Comparison of ENCODE assay signal across 16 cellular contexts in the genomic region with DNA sequence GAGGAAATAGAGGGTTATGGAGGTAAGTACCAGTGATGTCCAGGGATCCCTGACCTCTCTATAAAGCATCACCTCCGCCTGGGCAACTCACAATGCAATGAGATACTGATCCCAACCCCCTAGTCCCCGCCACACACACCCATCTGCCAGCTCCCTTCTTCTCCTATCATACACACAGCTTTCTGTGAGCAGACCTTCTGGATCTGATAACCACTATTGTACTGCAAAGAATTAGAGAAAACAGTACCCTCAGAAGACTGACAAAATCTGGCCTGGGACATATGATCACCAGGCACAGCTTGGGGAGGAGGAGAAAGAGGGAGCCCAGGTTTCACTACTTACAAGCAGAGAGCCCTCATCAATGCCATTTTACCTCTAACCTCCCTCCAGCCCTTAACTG.
A peak's percentile ranks its signal among the peaks of the same experiment; 100 is the strongest.
DNase-seq lines count a peak whose midpoint lies in the region; ATAC-seq and TF ChIP-seq lines count a peak whose summit lies in the region.
"Had no signal": no experiment of that assay in that cellular context is flagged by ENCODE, and none has a peak within 500 bp of the region (broad histone marks: within the 10 kb centered on the region; RNA-seq: fewer than 3 reads in every experiment).

No MANE protein-coding gene starts in this region.

- intact Hi-C loops in head of caudate nucleus (cut with DNase I), result no loop called here

- no peak overlapping the region for H3K18ac ChIP-seq in mesenchymal stem cell (ENCODE audit: low read depth in 1 of 2, low read length in 2 of 2)

- no peak for TF ChIP-seq RAD21 in neural cell (conservative IDR thresholded peaks at IDR 0.05)

- H4K20me1 ChIP-seq in neural cell (ENCODE audit: insufficient read depth), result no peaks in the 10 kb centered on the region

- H2BK5ac ChIP-seq in mesenchymal stem cell (ENCODE audit: low read depth, low read length, poor library complexity, severe bottlenecking), result no peak overlapping the region

- H4K91ac ChIP-seq in mesenchymal stem cell (ENCODE audit: low read length), result no peak overlapping the region

- TF ChIP-seq CTCF in neural cell (IDR thresholded peaks at IDR 0.05; ENCODE audit: poor library complexity, severe bottlenecking), result no peak

- no peak overlapping the region for H3K4me3 ChIP-seq in neural cell (ENCODE audit: low read length)
- no peak overlapping the region for H3K4me3 ChIP-seq in mesenchymal stem cell (ENCODE audit: insufficient read depth in 1 of 2, low read depth in 1 of 2, low read length in 2 of 2)
- H3K4me3 ChIP-seq: HAP-1 had no signal

- H3K4me3 Mint-ChIP-seq in activated naive CD8-positive, alpha-beta T cell treated with anti-CD3 and anti-CD28 coated beads, Interleukin-2, amount 50 U/mL, for 24 hours, result no peak overlapping the region
- no peak overlapping the region for H3K4me3 Mint-ChIP-seq in activated naive CD8-positive, alpha-beta T cell treated with anti-CD3 and anti-CD28 coated beads for 36 hours
- no peak overlapping the region for H3K4me3 Mint-ChIP-seq in stimulated activated memory B cell treated with anti-CD40 and anti-IgM and Interleukin-4, amounts not matched to agents 10 μg/mL and 1 μg/mL and 100 μg/mL, for 72 hours
- H3K4me3 Mint-ChIP-seq: CD4-positive, alpha-beta memory T cell; HFFc6 had no signal

- H2AFZ ChIP-seq in neural cell (ENCODE audit: low read depth, low read length) (no peak overlapping the region), mesenchymal stem cell (ENCODE audit: low read depth, low read length) (no peak overlapping the region)

- WGBS in mesenchymal stem cell, result 90% methylated on average over 2 of the region's 2 CpGs

- H3K79me1 ChIP-seq in mesenchymal stem cell (replicated peaks; ENCODE audit: low read length, poor library complexity, severe bottlenecking), result no peaks in the 10 kb centered on the region

- no peaks in the 10 kb centered on the region for H3K9me3 Mint-ChIP-seq in activated naive CD8-positive, alpha-beta T cell treated with anti-CD3 and anti-CD28 coated beads, Interleukin-2, amount 50 U/mL, for 24 hours
- no peaks in the 10 kb centered on the region for H3K9me3 Mint-ChIP-seq in activated naive CD8-positive, alpha-beta T cell treated with anti-CD3 and anti-CD28 coated beads for 36 hours
- H3K9me3 Mint-ChIP-seq in stimulated activated memory B cell treated with anti-CD40 and anti-IgM and Interleukin-4, amounts not matched to agents 10 μg/mL and 1 μg/mL and 100 μg/mL, for 72 hours, result no peaks in the 10 kb centered on the region
- H3K9me3 Mint-ChIP-seq: HFFc6 had no signal

- no peaks in the 10 kb centered on the region for H3K27me3 ChIP-seq in neural cell (ENCODE audit: insufficient read depth, low read depth, low read length)
- peaks cover 0 to 3% of the 10 kb centered on the region in 2 experiments for H3K27me3 ChIP-seq in mesenchymal stem cell (ENCODE audit: control insufficient read depth in 1 of 2, insufficient read depth in 1 of 2, low read length in 2 of 2)

- no peak for DNase-seq in activated naive CD8-positive, alpha-beta T cell treated with anti-CD3 and anti-CD28 coated beads, Interleukin-2, amount 50 U/mL, for 24 hours
- no peak for DNase-seq in activated naive CD8-positive, alpha-beta T cell treated with anti-CD3 and anti-CD28 coated beads for 36 hours
- no peak for DNase-seq in head of caudate nucleus
- no peak for DNase-seq in mesenchymal stem cell
- DNase-seq: C1 segment of cervical spinal cord; Calu3; CD4-positive, alpha-beta memory T cell; COR-L47; DMS53; DMS79 treated with DMSO at 0.1 percent for 48 hours; GF-D8; GOT3; HFFc6 had no signal

- peaks cover 15% of the 10 kb centered on the region for H3K4me1 Mint-ChIP-seq in activated naive CD8-positive, alpha-beta T cell treated with anti-CD3 and anti-CD28 coated beads, Interleukin-2, amount 50 U/mL, for 24 hours
- H3K4me1 Mint-ChIP-seq in activated naive CD8-positive, alpha-beta T cell treated with anti-CD3 and anti-CD28 coated beads for 36 hours, result peaks cover 5% of the 10 kb centered on the region
- peaks cover 55% of the 10 kb centered on the region for H3K4me1 Mint-ChIP-seq in stimulated activated memory B cell treated with anti-CD40 and anti-IgM and Interleukin-4, amounts not matched to agents 10 μg/mL and 1 μg/mL and 100 μg/mL, for 72 hours
- H3K4me1 Mint-ChIP-seq: CD4-positive, alpha-beta memory T cell had no signal

- no peak overlapping the region for H2BK12ac ChIP-seq in mesenchymal stem cell (ENCODE audit: low read length in 2 of 2)

- no peak for ATAC-seq in activated naive CD8-positive, alpha-beta T cell treated with anti-CD3 and anti-CD28 coated beads, Interleukin-2, amount 50 U/mL, for 24 hours
- no peak for ATAC-seq in stimulated activated memory B cell treated with anti-CD40 and anti-IgM and Interleukin-4, amounts not matched to agents 10 μg/mL and 1 μg/mL and 100 μg/mL, for 72 hours

- TF ChIP-seq EP300 in neural cell (conservative IDR thresholded peaks at IDR 0.05; ENCODE audit: poor library complexity, severe bottlenecking), result no peak

- no peaks in the 10 kb centered on the region for H3K79me2 ChIP-seq in neural cell (replicated peaks; ENCODE audit: insufficient read depth, low read length)

- no peak overlapping the region for H4K8ac ChIP-seq in mesenchymal stem cell (ENCODE audit: low read length)

- H3K27ac Mint-ChIP-seq in activated naive CD8-positive, alpha-beta T cell treated with anti-CD3 and anti-CD28 coated beads, Interleukin-2, amount 50 U/mL, for 24 hours, result peak overlapping the region; percentile 6
- no peak overlapping the region for H3K27ac Mint-ChIP-seq in activated naive CD8-positive, alpha-beta T cell treated with anti-CD3 and anti-CD28 coated beads for 36 hours
- H3K27ac Mint-ChIP-seq in stimulated activated memory B cell treated with anti-CD40 and anti-IgM and Interleukin-4, amounts not matched to agents 10 μg/mL and 1 μg/mL and 100 μg/mL, for 72 hours, result peak overlapping the region; percentile 99
- H3K27ac Mint-ChIP-seq: CD4-positive, alpha-beta memory T cell; HFFc6 had no signal

- no peaks in the 10 kb centered on the region for H3K9me3 ChIP-seq in neural cell (ENCODE audit: low read length)
- H3K9me3 ChIP-seq in mesenchymal stem cell (ENCODE audit: control insufficient read depth, low read length), result no peaks in the 10 kb centered on the region
- H3K9me3 ChIP-seq: HAP-1 had no signal

- H3K4me1 ChIP-seq in mesenchymal stem cell (ENCODE audit: control insufficient read depth, insufficient read depth, low read depth, low read length), result no peaks in the 10 kb centered on the region
- H3K4me1 ChIP-seq: HAP-1 had no signal

- no peak overlapping the region for H3K9ac ChIP-seq in neural cell (ENCODE audit: low read length)
- no peak overlapping the region for H3K9ac ChIP-seq in mesenchymal stem cell (ENCODE audit: low read length)

- H3K14ac ChIP-seq in mesenchymal stem cell (ENCODE audit: low read length in 2 of 2), result no peak overlapping the region

- H3K4me2 ChIP-seq in neural cell (ENCODE audit: low read length) (no peak overlapping the region), mesenchymal stem cell (ENCODE audit: low read length, poor library complexity, severe bottlenecking) (no peak overlapping the region)

- H2BK15ac ChIP-seq in mesenchymal stem cell (ENCODE audit: low read depth, poor library complexity, severe bottlenecking), result no peak overlapping the region

- H3K23ac ChIP-seq in mesenchymal stem cell (ENCODE audit: low read length in 2 of 2), result no peak overlapping the region

- H2BK120ac ChIP-seq in mesenchymal stem cell (ENCODE audit: low read depth, low read length), result no peak overlapping the region

- no peaks in the 10 kb centered on the region for H3F3A ChIP-seq in neural cell (ENCODE audit: insufficient read depth, low read length, poor library complexity, severe bottlenecking)

- H3K36me3 ChIP-seq in neural cell (ENCODE audit: insufficient read depth, low read length) (no peaks in the 10 kb centered on the region), mesenchymal stem cell (ENCODE audit: control insufficient read depth in 1 of 2, insufficient read depth in 2 of 2, low read depth in 1 of 2, low read length in 2 of 2) (no peaks in the 10 kb centered on the region)
- H3K36me3 ChIP-seq: HAP-1 had no signal

- H3K27me3 Mint-ChIP-seq in activated naive CD8-positive, alpha-beta T cell treated with anti-CD3 and anti-CD28 coated beads, Interleukin-2, amount 50 U/mL, for 24 hours, result peaks cover 11% of the 10 kb centered on the region
- H3K27me3 Mint-ChIP-seq in activated naive CD8-positive, alpha-beta T cell treated with anti-CD3 and anti-CD28 coated beads for 36 hours, result peaks cover 16% of the 10 kb centered on the region
- no peaks in the 10 kb centered on the region for H3K27me3 Mint-ChIP-seq in stimulated activated memory B cell treated with anti-CD40 and anti-IgM and Interleukin-4, amounts not matched to agents 10 μg/mL and 1 μg/mL and 100 μg/mL, for 72 hours

- no peak overlapping the region for H2AK5ac ChIP-seq in mesenchymal stem cell (ENCODE audit: low read length, severe bottlenecking)

- H3K27ac ChIP-seq in neural cell (ENCODE audit: low read length) (peak overlapping the region; percentile 66), mesenchymal stem cell (ENCODE audit: low read length, poor library complexity, severe bottlenecking) (no peak overlapping the region)

- no peaks in the 10 kb centered on the region for H3K36me3 Mint-ChIP-seq in activated naive CD8-positive, alpha-beta T cell treated with anti-CD3 and anti-CD28 coated beads, Interleukin-2, amount 50 U/mL, for 24 hours (ENCODE audit: low read depth)
- H3K36me3 Mint-ChIP-seq in activated naive CD8-positive, alpha-beta T cell treated with anti-CD3 and anti-CD28 coated beads for 36 hours, result no peaks in the 10 kb centered on the region
- H3K36me3 Mint-ChIP-seq in stimulated activated memory B cell treated with anti-CD40 and anti-IgM and Interleukin-4, amounts not matched to agents 10 μg/mL and 1 μg/mL and 100 μg/mL, for 72 hours, result peaks cover 13% of the 10 kb centered on the region
- H3K36me3 Mint-ChIP-seq: CD4-positive, alpha-beta memory T cell had no signal

- no peak overlapping the region for H3K4ac ChIP-seq in mesenchymal stem cell (ENCODE audit: low read depth in 1 of 2, low read length in 2 of 2)

- H3K9me2 ChIP-seq in neural cell (ENCODE audit: insufficient read depth, low read length), result no peaks in the 10 kb centered on the region

TF ChIP-seq in neural cell, 6 proteins besides CTCF, POLR2A, EP300 and RAD21 (continues in another document):
- TF ChIP-seq EZH2 (IDR thresholded peaks at IDR 0.05; ENCODE audit: borderline replicate concordance, insufficient read depth, low read length, poor library complexity, severe bottlenecking) (no peak), TAF1 (IDR thresholded peaks at IDR 0.05; ENCODE audit: low read depth) (no peak), SMC3 (conservative IDR thresholded peaks at IDR 0.05; ENCODE audit: poor library complexity) (no peak), MXI1 (conservative IDR thresholded peaks at IDR 0.05; ENCODE audit: poor library complexity, severe bottlenecking) (no peak), POLR2AphosphoS5 (IDR thresholded peaks at IDR 0.05) (no peak)
